20 cellular contexts compared by ENCODE assay signal in the genomic region with DNA sequence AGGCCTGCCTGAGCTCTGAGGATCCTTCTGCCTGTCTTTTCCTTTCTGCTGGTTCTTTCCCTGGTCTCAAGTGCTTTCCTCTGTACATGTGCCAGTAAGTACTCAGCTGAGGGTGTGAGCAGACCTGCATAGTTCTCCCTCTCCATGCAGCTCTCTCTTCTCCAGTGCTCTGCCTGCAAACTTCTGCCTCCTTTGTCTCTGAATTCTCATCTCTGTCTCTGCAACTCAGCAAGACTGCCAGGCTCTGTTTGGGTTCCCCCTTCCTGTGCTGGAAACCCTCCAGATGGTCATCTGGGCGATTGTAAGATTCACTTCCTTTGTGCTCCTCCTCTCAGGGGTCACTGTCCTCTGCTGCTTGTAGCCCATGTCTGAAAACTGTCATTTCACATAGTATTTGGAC.
DNase-seq lines count a peak whose midpoint lies in the region; ATAC-seq and TF ChIP-seq lines count a peak whose summit lies in the region.
"Had no signal": no experiment of that assay in that cellular context is flagged by ENCODE, and none has a peak within 500 bp of the region (broad histone marks: within the 10 kb centered on the region; RNA-seq: fewer than 3 reads in every experiment).

No MANE protein-coding gene starts in this region.

- H3K27me3 ChIP-seq in lung (ENCODE audit: control insufficient read depth, insufficient read depth): no peaks in the 10 kb centered on the region
- H3K27me3 ChIP-seq: neutrophil, vagina had no signal

- H3K4me3 ChIP-seq in lung: no peak overlapping the region
- H3K4me3 ChIP-seq: HAP-1, vagina had no signal

- H3K4me1 ChIP-seq in lung (ENCODE audit: control insufficient read depth in 2 of 2, insufficient read depth in 2 of 2, low read length in 2 of 2): peaks cover 0 to 4% of the 10 kb centered on the region in 2 donors
- H3K4me1 ChIP-seq: HAP-1, vagina had no signal

- WGBS in lung, 2 donors: 5 to 13% methylated on average over 1 of the region's 1 CpG

- no peaks in the 10 kb centered on the region for H3K9me3 Mint-ChIP-seq in HFFc6
- H3K9me3 Mint-ChIP-seq: activated T-cell treated with anti-CD3 and anti-CD28 coated beads, Interleukin-2, amount 50 U/mL, for 4 hours; T-cell had no signal

- H3K36me3 ChIP-seq in lung (ENCODE audit: control insufficient read depth in 2 of 2, insufficient read depth in 2 of 2, low read length in 2 of 2): no peaks in the 10 kb centered on the region
- H3K36me3 ChIP-seq: HAP-1, neutrophil, vagina had no signal

- ATAC-seq in lung (ENCODE audit: insufficient read depth, low FRiP score) (peak; percentile 80), GM21723 (IDR thresholded peaks at IDR 0.05; ENCODE audit: unreplicated experiment) (no peak)
- ATAC-seq: activated T-cell treated with anti-CD3 and anti-CD28 coated beads, Interleukin-2, amount 50 U/mL, for 4 hours; Panc1; T-cell had no signal

- H3K27me3 Mint-ChIP-seq in HFFc6 (ENCODE audit: insufficient read depth): peaks cover 10% of the 10 kb centered on the region

- DNase-seq in AG08395 (ENCODE audit: low spot score) (peak; percentile 32), HFFc6 (no peak), lung (ENCODE audit: low spot score) (peak; percentile 55), HT-29 (ENCODE audit: low spot score) (no peak), glomerular visceral epithelial cell (ENCODE audit: extremely low spot score) (no peak)
- no peak for DNase-seq in activated CD4-positive, alpha-beta T cell treated with anti-CD3 and anti-CD28 coated beads, Interleukin-2, amount 50 U/mL, for 48 hours
- DNase-seq: activated CD4-positive, alpha-beta T cell treated with anti-CD3 and anti-CD28 coated beads for 4 hours; activated T-cell treated with anti-CD3 and anti-CD28 coated beads, Interleukin-2, amount 50 U/mL, for 4 hours; erythroblast; mammary epithelial cell; NCI-H1417 treated with DMSO at 0.1 percent for 48 hours; stimulated activated naive CD4-positive, alpha-beta T cell; T-cell had no signal

- TF ChIP-seq CTCF in HFFc6 (IDR thresholded peaks at IDR 0.05) (no peak), lung (IDR thresholded peaks at IDR 0.05; ENCODE audit: control extremely low read depth, extremely low read depth) (no peak)

- H3K36me3 Mint-ChIP-seq in HFFc6 (ENCODE audit: low read depth): peaks cover 10% of the 10 kb centered on the region; the same call in 1 of the 2 replicates
- H3K36me3 Mint-ChIP-seq: T-cell had no signal

- no peak overlapping the region for H3K27ac Mint-ChIP-seq in HFFc6
- H3K27ac Mint-ChIP-seq: T-cell had no signal

- peaks cover 0 to 3% of the 10 kb centered on the region in 2 donors for H3K9me3 ChIP-seq in lung (ENCODE audit: control insufficient read depth in 2 of 2, insufficient read depth in 1 of 2, low read length in 1 of 2)
- H3K9me3 ChIP-seq: HAP-1, neutrophil, vagina had no signal

- H3K4me1 Mint-ChIP-seq in HFFc6 (ENCODE audit: low read depth): peaks cover 49% of the 10 kb centered on the region
- H3K4me1 Mint-ChIP-seq: T-cell had no signal

- H3K4me3 Mint-ChIP-seq in HFFc6: peak overlapping the region; percentile 10; the same call in 1 of the 2 replicates
- H3K4me3 Mint-ChIP-seq: activated T-cell treated with anti-CD3 and anti-CD28 coated beads, Interleukin-2, amount 50 U/mL, for 4 hours; T-cell had no signal

- H3K27ac ChIP-seq in cingulate gyrus (ENCODE audit: low read depth, low read length): peak overlapping the region; percentile 14
- no peak overlapping the region for H3K27ac ChIP-seq in lung (ENCODE audit: low read depth in 1 of 2, low read length in 1 of 2)
- H3K27ac ChIP-seq: KMS-11, neutrophil, vagina had no signal

Comparison
In these comparisons a context has a peak if more than half of its experiments do, and no peak if none do; other contexts are left out.
1. DNase-seq: peak in AG08395 (single experiment) and lung (single experiment); none in HFFc6 (single experiment), activated CD4-positive, alpha-beta T cell treated with anti-CD3 and anti-CD28 coated beads, Interleukin-2, amount 50 U/mL, for 48 hours (0 of 2), HT-29 (single experiment) and glomerular visceral epithelial cell (single experiment).